ENCODE assay signal across 28 cellular contexts in the genomic region with DNA sequence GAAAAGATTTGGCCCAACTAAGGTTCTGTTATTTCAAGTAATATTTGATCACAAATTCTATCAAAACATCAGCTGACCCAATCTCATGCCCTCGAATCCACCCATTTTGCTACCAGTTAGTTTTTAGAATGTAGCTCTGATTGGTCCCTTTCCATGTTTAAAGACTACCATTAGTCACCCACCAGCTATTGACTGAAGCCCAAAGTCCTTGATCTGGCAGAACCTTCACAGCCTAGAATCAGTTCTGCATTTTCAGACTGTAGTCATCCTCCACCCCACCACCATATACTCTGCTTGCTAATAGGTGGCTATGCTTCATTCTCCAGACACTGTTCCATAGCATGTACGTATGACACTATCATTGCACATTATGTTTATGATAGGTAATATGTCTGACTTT.
DNase-seq lines count a peak whose midpoint lies in the region; ATAC-seq lines count a peak whose summit lies in the region.
"Had no signal": no experiment of that assay in that cellular context is flagged by ENCODE, and none has a peak within 500 bp of the region (broad histone marks: within the 10 kb centered on the region; RNA-seq: fewer than 3 reads in every experiment).

No MANE protein-coding gene starts in this region.

- peak overlapping the region; percentile 67 for H3K9ac ChIP-seq in adipocyte (ENCODE audit: low read length)
- peak overlapping the region; percentile 62 for H3K9ac ChIP-seq in mesenchymal stem cell (ENCODE audit: low read length)

- H2BK15ac ChIP-seq in mesenchymal stem cell (ENCODE audit: low read depth, poor library complexity, severe bottlenecking) = no peak overlapping the region

- no peak overlapping the region for H2AFZ ChIP-seq in mesenchymal stem cell (ENCODE audit: low read depth, low read length)

- H2BK5ac ChIP-seq in mesenchymal stem cell (ENCODE audit: low read depth, low read length, poor library complexity, severe bottlenecking) = no peak overlapping the region

- H3K4me3 ChIP-seq in adipocyte (ENCODE audit: low read length) (no peak overlapping the region), mesenchymal stem cell (ENCODE audit: insufficient read depth in 1 of 2, low read depth in 1 of 2, low read length in 2 of 2) (no peak overlapping the region)
- H3K4me3 ChIP-seq: dorsolateral prefrontal cortex, heart right ventricle, Peyer's patch, SJCRH30, spleen, testis, vagina had no signal

- no peak overlapping the region for H4K8ac ChIP-seq in mesenchymal stem cell (ENCODE audit: low read length)

- H3K79me1 ChIP-seq in mesenchymal stem cell (replicated peaks; ENCODE audit: low read length, poor library complexity, severe bottlenecking) = no peaks in the 10 kb centered on the region

- H3K27me3 ChIP-seq in adipocyte (replicated peaks; ENCODE audit: control insufficient read depth, insufficient read depth, low read length) (no peaks in the 10 kb centered on the region), mesenchymal stem cell (ENCODE audit: control insufficient read depth in 1 of 2, insufficient read depth in 1 of 2, low read length in 2 of 2) (no peaks in the 10 kb centered on the region)
- H3K27me3 ChIP-seq: dorsolateral prefrontal cortex, heart right ventricle, Peyer's patch, SJCRH30, spleen, testis, vagina had no signal

- H3K27ac ChIP-seq in mesenchymal stem cell (ENCODE audit: low read length, poor library complexity, severe bottlenecking) = no peak overlapping the region
- H3K27ac ChIP-seq: dorsolateral prefrontal cortex, heart right ventricle, Peyer's patch, SJCRH30, spleen, testis, vagina had no signal

- H2BK120ac ChIP-seq in mesenchymal stem cell (ENCODE audit: low read depth, low read length) = no peak overlapping the region

- peak overlapping the region in 1 of 2 experiments; percentile 10 for H2BK12ac ChIP-seq in mesenchymal stem cell (ENCODE audit: low read length in 2 of 2)

- no peak overlapping the region for H4K91ac ChIP-seq in mesenchymal stem cell (ENCODE audit: low read length)

- no peak for ATAC-seq in GM21737 (IDR thresholded peaks at IDR 0.05; ENCODE audit: unreplicated experiment)
- ATAC-seq: activated CD8-positive, alpha-beta memory T cell treated with anti-CD3 and anti-CD28 coated beads, Interleukin-2, amount 10 ng/mL, durations not matched to agents 7 days and 5 days had no signal

- H3K14ac ChIP-seq in mesenchymal stem cell (ENCODE audit: low read length in 2 of 2) = no peak overlapping the region

- no peak overlapping the region for H3K23ac ChIP-seq in mesenchymal stem cell (ENCODE audit: low read length in 2 of 2)

- WGBS in mesenchymal stem cell = 94% methylated on average over 2 of the region's 2 CpGs

- DNase-seq in AG08395 (ENCODE audit: low spot score) = peak; percentile 16
- peak; percentile 11 for DNase-seq in HT1080 (ENCODE audit: low read depth)
- no peak for DNase-seq in adipocyte (ENCODE audit: low read depth)
- DNase-seq in mesenchymal stem cell = no peak
- DNase-seq in dedifferentiated amniotic fluid mesenchymal stem cell (ENCODE audit: extremely low spot score) = no peak
- DNase-seq in anterior cingulate cortex (lab: John Stamatoyannopoulos, UW) = no peak
- no peak for DNase-seq in cerebellar cortex (ENCODE audit: low spot score)
- DNase-seq: activated CD4-positive, alpha-beta T cell treated with anti-CD3 and anti-CD28 coated beads for 48 hours; activated CD8-positive, alpha-beta memory T cell treated with anti-CD3 and anti-CD28 coated beads, Interleukin-2, amount 10 ng/mL, durations not matched to agents 7 days and 5 days; activated naive CD4-positive, alpha-beta T cell treated with anti-CD3 and anti-CD28 coated beads for 36 hours; dorsolateral prefrontal cortex; heart right ventricle; Karpas-422; mesendoderm; naive B cell; NCI-H1105; NCI-H2029; NCI-H526 treated with DMSO at 0.1 percent for 48 hours; occipital lobe; Peyer's patch; retina; spleen; stimulated activated CD4-positive, alpha-beta T cell treated with anti-CD3 and anti-CD28 coated beads, Interleukin-4, amount 100 ng/mL, for 1 hour; stimulated activated naive CD4-positive, alpha-beta T cell; testis had no signal

- H3K4ac ChIP-seq in mesenchymal stem cell (ENCODE audit: low read depth in 1 of 2, low read length in 2 of 2) = no peak overlapping the region

- H3K4me1 ChIP-seq in adipocyte (ENCODE audit: control insufficient read depth, insufficient read depth, low read length) (peaks cover 15% of the 10 kb centered on the region), mesenchymal stem cell (ENCODE audit: control insufficient read depth, insufficient read depth, low read depth, low read length) (no peaks in the 10 kb centered on the region)
- H3K4me1 ChIP-seq: Peyer's patch, spleen, testis, vagina had no signal

- no peak overlapping the region for H3K18ac ChIP-seq in mesenchymal stem cell (ENCODE audit: low read depth in 1 of 2, low read length in 2 of 2)

- H3K4me2 ChIP-seq in mesenchymal stem cell (ENCODE audit: low read length, poor library complexity, severe bottlenecking) = no peak overlapping the region

- H2AK5ac ChIP-seq in mesenchymal stem cell (ENCODE audit: low read length, severe bottlenecking) = no peak overlapping the region

- no peaks in the 10 kb centered on the region for H3K36me3 ChIP-seq in adipocyte (ENCODE audit: control insufficient read depth, insufficient read depth, low read length, severe bottlenecking)
- H3K36me3 ChIP-seq in mesenchymal stem cell (ENCODE audit: control insufficient read depth in 1 of 2, insufficient read depth in 2 of 2, low read depth in 1 of 2, low read length in 2 of 2) = no peaks in the 10 kb centered on the region
- H3K36me3 ChIP-seq: heart right ventricle, Peyer's patch, SJCRH30, spleen, vagina had no signal

- H3K9me3 ChIP-seq in adipocyte (ENCODE audit: control insufficient read depth, low read length) (no peaks in the 10 kb centered on the region), mesenchymal stem cell (ENCODE audit: control insufficient read depth, low read length) (peaks cover 2% of the 10 kb centered on the region)
- H3K9me3 ChIP-seq: heart right ventricle, Peyer's patch, SJCRH30, testis, vagina had no signal

Comparison
In these comparisons a context has a peak if more than half of its experiments do, and no peak if none do; other contexts are left out.
1. DNase-seq: peak in AG08395 (single experiment) and HT1080 (single experiment); none in adipocyte (single experiment), mesenchymal stem cell (single experiment), dedifferentiated amniotic fluid mesenchymal stem cell (single experiment), anterior cingulate cortex (0 of 58) and cerebellar cortex (single experiment).